33 cellular contexts compared by ENCODE assay signal in genomic region chr11:117478126-117478856, GRCh38.
"Had no signal": no experiment of that assay in that cellular context is flagged by ENCODE, and none has a peak within 500 bp of the region (broad histone marks: within the 10 kb centered on the region; RNA-seq: fewer than 3 reads in every experiment).

No MANE protein-coding gene starts in this region.

- H3K4me3 ChIP-seq: adrenal gland, heart right ventricle, left lung, lower lobe of right lung, pancreas, prostate gland, sigmoid colon, smooth muscle cell had no signal

- H3K27ac ChIP-seq: adrenal gland, heart right ventricle, left lung, lower lobe of right lung, neutrophil, pancreas, prostate gland, sigmoid colon, WERI-Rb-1 had no signal

- H3K4me1 ChIP-seq: adrenal gland, heart right ventricle, left lung, lower lobe of right lung, pancreas, prostate gland, sigmoid colon had no signal

- H3K9me3 ChIP-seq: adrenal gland, heart right ventricle, left lung, lower lobe of right lung, neutrophil, pancreas, prostate gland, sigmoid colon had no signal

- H3K27me3 Mint-ChIP-seq: activated naive CD8-positive, alpha-beta T cell treated with anti-CD3 and anti-CD28 coated beads for 36 hours had no signal

- H3K27me3 ChIP-seq: adrenal gland, left lung, neutrophil, pancreas, sigmoid colon had no signal

- H3K27ac Mint-ChIP-seq: activated CD4-positive, alpha-beta memory T cell treated with anti-CD3 and anti-CD28 coated beads for 36 hours; activated CD4-positive, alpha-beta T cell treated with anti-CD3 and anti-CD28 coated beads, Interleukin-2, amount 10 ng/mL, durations not matched to agents 24 days and 14 days; activated naive CD4-positive, alpha-beta T cell treated with anti-CD3 and anti-CD28 coated beads for 36 hours; activated naive CD8-positive, alpha-beta T cell treated with anti-CD3 and anti-CD28 coated beads for 36 hours; activated T-helper 1 cell treated with anti-CD3 and anti-CD28 coated beads, Interleukin-12 subunit alpha, Interleukin-12 subunit beta, Interleukin-2, Interleukin-4 antibody, amounts not matched to agents 30 ng/mL and 10 ng/mL and 1 ng/mL, durations not matched to agents 14 hours and 24 hours and 36 hours; endodermal cell; natural killer cell treated with Interleukin-12 subunit alpha and Interleukin-12 subunit beta and Interleukin-15 and Interleukin-18, amount 100 ng/mL, for 72 hours; stimulated activated memory B cell treated with anti-CD40 and anti-IgM and Interleukin-4, amounts not matched to agents 10 μg/mL and 1 μg/mL and 100 μg/mL, for 72 hours; stimulated activated naive CD8-positive, alpha-beta T cell treated with anti-CD3 and anti-CD28 coated beads, Interleukin-15, amount 100 ng/mL, for 72 hours; T-helper 1 cell treated with Interleukin-12 subunit alpha and Interleukin-12 subunit beta and Interleukin-4 antibody, amounts not matched to agents 30 μg/mL and 1 μg/mL, for 36 hours had no signal

- H3K9me3 Mint-ChIP-seq: activated CD4-positive, alpha-beta memory T cell treated with anti-CD3 and anti-CD28 coated beads for 36 hours; activated CD4-positive, alpha-beta T cell treated with anti-CD3 and anti-CD28 coated beads, Interleukin-2, amount 10 ng/mL, durations not matched to agents 24 days and 14 days; activated naive CD4-positive, alpha-beta T cell treated with anti-CD3 and anti-CD28 coated beads for 36 hours; activated naive CD8-positive, alpha-beta T cell treated with anti-CD3 and anti-CD28 coated beads for 36 hours; activated T-helper 1 cell treated with anti-CD3 and anti-CD28 coated beads, Interleukin-12 subunit alpha, Interleukin-12 subunit beta, Interleukin-2, Interleukin-4 antibody, amounts not matched to agents 30 ng/mL and 10 ng/mL and 1 ng/mL, durations not matched to agents 14 hours and 24 hours and 36 hours; endodermal cell; natural killer cell treated with Interleukin-12 subunit alpha and Interleukin-12 subunit beta and Interleukin-15 and Interleukin-18, amount 100 ng/mL, for 72 hours; stimulated activated memory B cell treated with anti-CD40 and anti-IgM and Interleukin-4, amounts not matched to agents 10 μg/mL and 1 μg/mL and 100 μg/mL, for 72 hours; stimulated activated naive CD8-positive, alpha-beta T cell treated with anti-CD3 and anti-CD28 coated beads, Interleukin-15, amount 100 ng/mL, for 72 hours; T-helper 1 cell treated with Interleukin-12 subunit alpha and Interleukin-12 subunit beta and Interleukin-4 antibody, amounts not matched to agents 30 μg/mL and 1 μg/mL, for 36 hours had no signal

- ATAC-seq: esophagus mucosa; heart right ventricle; left lung; lower lobe of right lung; pancreas; stimulated activated memory B cell treated with anti-CD40 and anti-IgM and Interleukin-4, amounts not matched to agents 10 μg/mL and 1 μg/mL and 100 μg/mL, for 72 hours; stimulated activated naive CD8-positive, alpha-beta T cell treated with anti-CD3 and anti-CD28 coated beads, Interleukin-15, amount 100 ng/mL, for 72 hours had no signal

- FAIRE-seq: astrocyte, pancreas had no signal

- H3K4me1 Mint-ChIP-seq: activated CD4-positive, alpha-beta T cell treated with anti-CD3 and anti-CD28 coated beads, Interleukin-2, amount 10 ng/mL, durations not matched to agents 24 days and 14 days; activated naive CD8-positive, alpha-beta T cell treated with anti-CD3 and anti-CD28 coated beads for 36 hours; endodermal cell; stimulated activated memory B cell treated with anti-CD40 and anti-IgM and Interleukin-4, amounts not matched to agents 10 μg/mL and 1 μg/mL and 100 μg/mL, for 72 hours; stimulated activated naive CD8-positive, alpha-beta T cell treated with anti-CD3 and anti-CD28 coated beads, Interleukin-15, amount 100 ng/mL, for 72 hours had no signal

- H3K36me3 Mint-ChIP-seq: activated CD4-positive, alpha-beta memory T cell treated with anti-CD3 and anti-CD28 coated beads for 36 hours; activated naive CD8-positive, alpha-beta T cell treated with anti-CD3 and anti-CD28 coated beads for 36 hours; natural killer cell treated with Interleukin-12 subunit alpha and Interleukin-12 subunit beta and Interleukin-15 and Interleukin-18, amount 100 ng/mL, for 72 hours; stimulated activated memory B cell treated with anti-CD40 and anti-IgM and Interleukin-4, amounts not matched to agents 10 μg/mL and 1 μg/mL and 100 μg/mL, for 72 hours had no signal

- DNase-seq: activated CD4-positive, alpha-beta memory T cell treated with anti-CD3 and anti-CD28 coated beads for 36 hours; activated CD4-positive, alpha-beta T cell treated with anti-CD3 and anti-CD28 coated beads, Interleukin-2, amount 10 ng/mL, durations not matched to agents 24 days and 14 days; activated CD4-positive, CD25-positive, alpha-beta regulatory T cell treated with anti-CD3 and anti-CD28 coated beads, Interleukin-2, amount 50 U/mL, for 72 hours; activated CD8-positive, alpha-beta memory T cell treated with anti-CD3 and anti-CD28 coated beads, Interleukin-2, amount 50 U/mL, for 4 hours; activated effector memory CD4-positive, alpha-beta T cell treated with anti-CD3 and anti-CD28 coated beads, Interleukin-2, amount 50 U/mL, for 16 hours; activated naive CD4-positive, alpha-beta T cell treated with anti-CD3 and anti-CD28 coated beads for 36 hours; activated naive CD8-positive, alpha-beta T cell treated with anti-CD3 and anti-CD28 coated beads for 36 hours; activated T-cell treated with anti-CD3 and anti-CD28 coated beads, Interleukin-2, amount 50 U/mL, for 1 hour; adrenal gland; endodermal cell; foreskin fibroblast; heart right ventricle; left lung; lower lobe of right lung; mesenchymal stem cell; retina; sigmoid colon; stimulated activated CD4-positive, alpha-beta T cell treated with anti-CD3 and anti-CD28 coated beads, Interleukin-1b, Interleukin-23, amount 100 ng/mL, for 48 hours; stimulated activated CD4-positive, alpha-beta T cell treated with anti-CD3 and anti-CD28 coated beads, Interleukin-4, amount 100 ng/mL, for 4 hours; stimulated activated CD8-positive, alpha-beta memory T cell treated with anti-CD3 and anti-CD28 coated beads, Interleukin-4, amount 100 ng/mL, for 48 hours; stimulated activated naive CD8-positive, alpha-beta T cell treated with anti-CD3 and anti-CD28 coated beads, Interleukin-15, amount 100 ng/mL, for 72 hours; T-helper 9 cell; WERI-Rb-1 had no signal

- H3K36me3 ChIP-seq: adrenal gland, left lung, lower lobe of right lung, neutrophil, pancreas, prostate gland, WERI-Rb-1 had no signal

- H3K4me3 Mint-ChIP-seq: activated CD4-positive, alpha-beta memory T cell treated with anti-CD3 and anti-CD28 coated beads for 36 hours; activated CD4-positive, alpha-beta T cell treated with anti-CD3 and anti-CD28 coated beads, Interleukin-2, amount 10 ng/mL, durations not matched to agents 24 days and 14 days; activated naive CD4-positive, alpha-beta T cell treated with anti-CD3 and anti-CD28 coated beads for 36 hours; activated naive CD8-positive, alpha-beta T cell treated with anti-CD3 and anti-CD28 coated beads for 36 hours; activated T-helper 1 cell treated with anti-CD3 and anti-CD28 coated beads, Interleukin-12 subunit alpha, Interleukin-12 subunit beta, Interleukin-2, Interleukin-4 antibody, amounts not matched to agents 30 ng/mL and 10 ng/mL and 1 ng/mL, durations not matched to agents 14 hours and 24 hours and 36 hours; endodermal cell; natural killer cell treated with Interleukin-12 subunit alpha and Interleukin-12 subunit beta and Interleukin-15 and Interleukin-18, amount 100 ng/mL, for 72 hours; stimulated activated memory B cell treated with anti-CD40 and anti-IgM and Interleukin-4, amounts not matched to agents 10 μg/mL and 1 μg/mL and 100 μg/mL, for 72 hours; stimulated activated naive CD8-positive, alpha-beta T cell treated with anti-CD3 and anti-CD28 coated beads, Interleukin-15, amount 100 ng/mL, for 72 hours; T-helper 1 cell treated with Interleukin-12 subunit alpha and Interleukin-12 subunit beta and Interleukin-4 antibody, amounts not matched to agents 30 μg/mL and 1 μg/mL, for 36 hours had no signal
